Comparison of ENCODE assay signal across 1 cellular context in genomic region chr1:43388613-43389012, GRCh38.
TF ChIP-seq lines count a peak whose summit lies in the region.

No MANE protein-coding gene starts in this region.

TF ChIP-seq in HepG2, 621 proteins besides CTCF, POLR2A, EP300 and RAD21:
- no peak for TF ChIP-seq GLI4 (CRISPR knock-in tag; IDR thresholded peaks at IDR 0.05; ENCODE audit: borderline replicate concordance)
- no peak for TF ChIP-seq ZNF713 (CRISPR knock-in tag; IDR thresholded peaks at IDR 0.05)
- TF ChIP-seq ZNF569 (CRISPR knock-in tag; IDR thresholded peaks at IDR 0.05; ENCODE audit: borderline replicate concordance), result no peak
- no peak for TF ChIP-seq ADNP (CRISPR knock-in tag; IDR thresholded peaks at IDR 0.05)
- TF ChIP-seq THYN1 (CRISPR knock-in tag; IDR thresholded peaks at IDR 0.05; ENCODE audit: borderline replicate concordance, low read depth), result no peak
- no peak for TF ChIP-seq HNRNPLL (IDR thresholded peaks at IDR 0.05; ENCODE audit: low read depth, low read length, poor library complexity, severe bottlenecking)
- TF ChIP-seq ZNF468 (CRISPR knock-in tag; IDR thresholded peaks at IDR 0.05), result no peak
- no peak for TF ChIP-seq NFIC (IDR thresholded peaks at IDR 0.05; ENCODE audit: low read length)
